8 cellular contexts compared by ENCODE assay signal in genomic region chr1:41891403-41891896, GRCh38. TPM values are rescaled to one million over a fixed set of nuclear protein-coding genes. Genes with fewer than 3 reads are reported as not detected.
A peak's percentile ranks its signal among the peaks of the same experiment; 100 is the strongest.
DNase-seq lines count a peak whose midpoint lies in the region; ATAC-seq and TF ChIP-seq lines count a peak whose summit lies in the region.

No MANE protein-coding gene starts in this region.

- TF ChIP-seq POLR2A in lower leg skin (IDR thresholded peaks at IDR 0.05): no peak

- H3K4me1 ChIP-seq in Karpas-422 (ENCODE audit: low read length) (no peaks in the 10 kb centered on the region), muscle layer of duodenum (ENCODE audit: control insufficient read depth in 1 of 2, insufficient read depth in 2 of 2, low read length in 2 of 2) (peaks cover 5 to 6% of the 10 kb centered on the region in 2 donors), stomach smooth muscle (ENCODE audit: control insufficient read depth, insufficient read depth, low read length) (peaks cover 29% of the 10 kb centered on the region)

- no peak overlapping the region for H3K4me3 ChIP-seq in Karpas-422 (ENCODE audit: low read length)
- H3K4me3 ChIP-seq in WI38 (ENCODE audit: low read depth, low read length): peak overlapping the region; percentile 39
- H3K4me3 ChIP-seq in muscle layer of duodenum (ENCODE audit: low read depth in 1 of 2, low read length in 2 of 2): peak overlapping the region; percentile 49 to 53
- H3K4me3 ChIP-seq in stomach smooth muscle (ENCODE audit: low read length in 2 of 2): peak overlapping the region; percentile 67 to 69
- no peak overlapping the region for H3K4me3 ChIP-seq in lower leg skin (ENCODE audit: low read depth, poor library complexity, severe bottlenecking)

- H3K27me3 ChIP-seq in Karpas-422 (ENCODE audit: low read length): no peaks in the 10 kb centered on the region
- H3K27me3 ChIP-seq in muscle layer of duodenum (ENCODE audit: low read depth, low read length): no peaks in the 10 kb centered on the region
- H3K27me3 ChIP-seq in stomach smooth muscle (ENCODE audit: control insufficient read depth in 1 of 2, insufficient read depth in 2 of 2, low read length in 2 of 2): no peaks in the 10 kb centered on the region

- H3K79me2 ChIP-seq in Karpas-422 (ENCODE audit: low read length): no peaks in the 10 kb centered on the region

- H3K36me3 ChIP-seq in Karpas-422 (ENCODE audit: insufficient read depth, low read length) (no peaks in the 10 kb centered on the region), muscle layer of duodenum (ENCODE audit: control insufficient read depth in 1 of 2, insufficient read depth in 2 of 2, low read length in 2 of 2) (no peaks in the 10 kb centered on the region), stomach smooth muscle (ENCODE audit: control insufficient read depth in 2 of 2, insufficient read depth in 2 of 2, low read length in 2 of 2) (no peaks in the 10 kb centered on the region)

- H3K9ac ChIP-seq in Karpas-422 (ENCODE audit: low read length) (no peak overlapping the region), stomach smooth muscle (ENCODE audit: low read length in 2 of 2) (peak overlapping the region; percentile 16 to 52)

- intact Hi-C loops in lower leg skin (cut with DNase I; ENCODE audit: low total_unique reads): no loop called here

- TF ChIP-seq CTCF in WI38 (IDR thresholded peaks at IDR 0.05; ENCODE audit: low read depth, low read length) (no peak), lower leg skin (IDR thresholded peaks at IDR 0.05) (no peak)

- peak; percentile 85 for ATAC-seq in GM21390 (IDR thresholded peaks at IDR 0.05; ENCODE audit: unreplicated experiment)

- H3K27ac ChIP-seq in Karpas-422 (ENCODE audit: low read length) (no peak overlapping the region), cingulate gyrus (ENCODE audit: low read depth, low read length) (peak overlapping the region; percentile 54), muscle layer of duodenum (ENCODE audit: low read length) (peak overlapping the region; percentile 53), stomach smooth muscle (ENCODE audit: low read length) (peak overlapping the region; percentile 66)

- no peaks in the 10 kb centered on the region for H3K9me2 ChIP-seq in Karpas-422 (replicated peaks; ENCODE audit: insufficient read depth, low read length)

- H3K4me2 ChIP-seq in Karpas-422 (ENCODE audit: low read depth, low read length, poor library complexity, severe bottlenecking): no peak overlapping the region

- DNase-seq in Daoy (ENCODE audit: low read depth): peak; percentile 74
- DNase-seq in Karpas-422: peak; percentile 48
- DNase-seq in lower leg skin (ENCODE audit: low spot score in 2 of 2): no peak

- no peaks in the 10 kb centered on the region for H4K20me1 ChIP-seq in Karpas-422 (ENCODE audit: insufficient read depth, low read depth, low read length)

- no peak overlapping the region for H2AFZ ChIP-seq in Karpas-422 (ENCODE audit: low read length)

- H3K9me3 ChIP-seq in Karpas-422 (ENCODE audit: low read length) (no peaks in the 10 kb centered on the region), muscle layer of duodenum (ENCODE audit: control insufficient read depth in 1 of 2, low read length in 2 of 2) (no peaks in the 10 kb centered on the region), stomach smooth muscle (ENCODE audit: control insufficient read depth in 2 of 2, low read length in 2 of 2) (no peaks in the 10 kb centered on the region)

- WGBS in lower leg skin, 2 donors: 59 to 67% methylated on average over 9 of the region's 9 CpGs

RNA-seq across cellular contexts. Expression of gene HIVEP3, which starts 27.3 kb away (rescaled TPM):
- 7.5 and 9.5 TPM in 2 replicates for total RNA-seq in Daoy (2014; rRNA removed; shearing (Covaris generic))
- 0.87 and 1.3 TPM in 2 replicates for total RNA-seq in Karpas-422 (2014; rRNA removed; shearing (Covaris generic); ENCODE audit: low replicate concordance)
- total RNA-seq in lower leg skin: 10 to 100 TPM in 2 of 4 donors, 1 to 10 TPM in 2; 5.3 to 17.3 (median 9.1) TPM

Comparison
In these comparisons a context has a peak if more than half of its experiments do, and no peak if none do; other contexts are left out.
1. DNase-seq: peak in Daoy (single experiment) and Karpas-422 (single experiment); none in lower leg skin (0 of 2).
2. H3K4me3 ChIP-seq: peak in WI38 (single experiment), muscle layer of duodenum (2 of 2) and stomach smooth muscle (2 of 2); none in Karpas-422 (single experiment) and lower leg skin (single experiment).